ENCODE assay signal across 8 cellular contexts in the genomic region with DNA sequence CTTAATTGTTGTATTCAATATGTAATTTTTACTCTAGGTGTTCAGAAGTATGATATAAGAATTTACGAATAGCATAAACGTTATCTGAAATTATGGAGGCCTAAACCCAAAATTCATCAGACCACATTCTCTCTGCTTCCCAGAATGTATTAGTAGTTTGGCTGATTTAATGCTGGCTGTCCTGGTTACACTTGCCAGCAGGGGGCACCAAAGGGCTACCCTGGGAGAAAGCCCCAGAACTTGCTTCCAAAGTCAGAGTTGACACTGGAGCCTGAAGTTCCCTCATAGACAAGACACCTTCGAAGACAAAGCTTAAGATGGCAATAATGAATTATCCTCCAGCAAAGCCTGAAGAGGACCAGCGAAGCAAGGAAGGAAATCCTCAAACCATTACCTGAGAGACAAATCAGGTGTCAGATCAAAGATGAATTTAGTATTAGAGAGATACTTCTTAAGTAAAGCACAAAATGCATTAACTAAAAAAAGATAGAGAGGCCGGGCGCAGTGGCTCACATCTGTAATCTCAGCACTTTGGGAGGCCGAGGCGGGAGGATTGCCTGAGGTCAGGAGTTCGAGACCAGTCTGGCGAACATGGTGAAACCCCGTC. TPM values are rescaled to one million over a fixed set of nuclear protein-coding genes. Genes with fewer than 3 reads are reported as not detected.
A peak's percentile ranks its signal among the peaks of the same experiment; 100 is the strongest.
DNase-seq lines count a peak whose midpoint lies in the region; FAIRE-seq and TF ChIP-seq lines count a peak whose summit lies in the region.

No MANE protein-coding gene starts in this region.

- H2AK5ac ChIP-seq in neuronal stem cell (ENCODE audit: low read depth, low read length) = no peak overlapping the region

- H2AFZ ChIP-seq in smooth muscle cell (ENCODE audit: low read depth) (no peak overlapping the region), neuronal stem cell (ENCODE audit: low read length) (no peak overlapping the region)

- H3K4me2 ChIP-seq in smooth muscle cell = no peak overlapping the region
- no peak overlapping the region for H3K4me2 ChIP-seq in neuronal stem cell (ENCODE audit: insufficient read depth, low read length, poor library complexity, severe bottlenecking)

- H3K27me3 ChIP-seq in smooth muscle cell (ENCODE audit: low read depth) (no peaks in the 10 kb centered on the region), neuronal stem cell (ENCODE audit: control insufficient read depth in 3 of 3, insufficient read depth in 3 of 3, low read depth in 1 of 3, low read length in 3 of 3) (no peaks in the 10 kb centered on the region)

- no peak overlapping the region for H3K14ac ChIP-seq in neuronal stem cell (ENCODE audit: low read length)

- H3K79me1 ChIP-seq in neuronal stem cell (ENCODE audit: low read depth, low read length) = no peaks in the 10 kb centered on the region

- 73% methylated on average over 11 of the region's 11 CpGs for WGBS in smooth muscle cell (ENCODE audit: low lambda C conversion rate)
- WGBS in neuronal stem cell (ENCODE audit: extremely low coverage in 2 of 2, insufficient read length in 2 of 2, insufficient replicate concordance in 1 of 2), 2 donors = no CpG with 5 or more reads among the region's 11 CpGs

- H3K9me3 ChIP-seq in smooth muscle cell (replicated peaks; ENCODE audit: low read depth) (no peaks in the 10 kb centered on the region), neuronal stem cell (replicated peaks in 1 of 2; ENCODE audit: control insufficient read depth in 2 of 2, insufficient read depth in 1 of 2, low read depth in 1 of 2, low read length in 2 of 2) (no peaks in the 10 kb centered on the region)

- no peak overlapping the region for H4K8ac ChIP-seq in neuronal stem cell (ENCODE audit: low read depth, low read length)

- H3K18ac ChIP-seq in neuronal stem cell (ENCODE audit: low read length) = no peak overlapping the region

- no peaks in the 10 kb centered on the region for H3F3A ChIP-seq in smooth muscle cell (ENCODE audit: low read depth)

- TF ChIP-seq CTCF in AG10803 (conservative IDR thresholded peaks at IDR 0.05; ENCODE audit: low read length) (peak; percentile 73), foreskin fibroblast (IDR thresholded peaks at IDR 0.05; ENCODE audit: low read depth, low read length) (peak; percentile 69), smooth muscle cell (IDR thresholded peaks at IDR 0.05; ENCODE audit: borderline replicate concordance, insufficient read depth, poor library complexity, severe bottlenecking) (peak; percentile 56)

- H3K36me3 ChIP-seq in smooth muscle cell (ENCODE audit: low read depth) (no peaks in the 10 kb centered on the region), neuronal stem cell (replicated peaks in 1 of 2; ENCODE audit: control insufficient read depth in 2 of 2, insufficient read depth in 2 of 2, low read length in 2 of 2) (no peaks in the 10 kb centered on the region)

- peak; percentile 25 for DNase-seq in AG10803 (ENCODE audit: low read depth)
- no peak for DNase-seq in GM18507 (ENCODE audit: extremely low spot score, insufficient read length, low read depth)
- DNase-seq in NCI-H345 (lab: John Stamatoyannopoulos, UW) = peak; percentile 15
- peak; percentile 21 for DNase-seq in activated T-cell treated with anti-CD3 and anti-CD28 coated beads for 24 hours (ENCODE audit: low read depth)
- DNase-seq in foreskin fibroblast = peak in 1 of 2 donors; percentile 68
- DNase-seq in smooth muscle cell (lab: John Stamatoyannopoulos, UW; ENCODE audit: unreplicated experiment) = no peak
- no peak for DNase-seq in midbrain (lab: John Stamatoyannopoulos, UW)
- DNase-seq in neuronal stem cell (ENCODE audit: low spot score) = no peak

- no peaks in the 10 kb centered on the region for H3K79me2 ChIP-seq in smooth muscle cell (ENCODE audit: low read depth)

- H2BK120ac ChIP-seq in neuronal stem cell (ENCODE audit: low read depth, low read length) = no peak overlapping the region

- H3K9ac ChIP-seq in smooth muscle cell (ENCODE audit: low read depth) = no peak overlapping the region
- no peak overlapping the region for H3K9ac ChIP-seq in neuronal stem cell (ENCODE audit: low read depth, low read length, poor library complexity)

- H2BK12ac ChIP-seq in neuronal stem cell (ENCODE audit: low read length) = no peak overlapping the region

- no peaks in the 10 kb centered on the region for H4K20me1 ChIP-seq in smooth muscle cell (ENCODE audit: low read depth)

- peak; percentile 35 for FAIRE-seq in GM18507 (lab: Jason Lieb, UNC)

- H3K4me1 ChIP-seq in smooth muscle cell (ENCODE audit: low read depth) = no peaks in the 10 kb centered on the region
- no peaks in the 10 kb centered on the region for H3K4me1 ChIP-seq in neuronal stem cell (ENCODE audit: control insufficient read depth in 2 of 2, insufficient read depth in 1 of 2, low read depth in 1 of 2, low read length in 2 of 2)

- H2BK15ac ChIP-seq in neuronal stem cell (ENCODE audit: low read length) = no peak overlapping the region

- no peak overlapping the region for H3K4ac ChIP-seq in neuronal stem cell (ENCODE audit: low read length)

- H3K23ac ChIP-seq in neuronal stem cell (ENCODE audit: low read depth, low read length, poor library complexity) = no peak overlapping the region

- no peak overlapping the region for H4K91ac ChIP-seq in neuronal stem cell (ENCODE audit: low read depth, low read length, poor library complexity)

- H3K27ac ChIP-seq in smooth muscle cell (ENCODE audit: low read depth) (no peak overlapping the region), neuronal stem cell (replicated peaks; ENCODE audit: low read length) (no peak overlapping the region)

- H2BK5ac ChIP-seq in neuronal stem cell (ENCODE audit: low read length) = no peak overlapping the region

- H3K4me3 ChIP-seq in AG10803 (ENCODE audit: low read length) (no peak overlapping the region), foreskin fibroblast (ENCODE audit: low read depth in 1 of 2, low read length in 2 of 2) (no peak overlapping the region), smooth muscle cell (no peak overlapping the region), neuronal stem cell (ENCODE audit: low read length in 2 of 2) (no peak overlapping the region)

RNA-seq across cellular contexts. Expression of a gene that starts 11.3 kb away (rescaled TPM):
- total RNA-seq in smooth muscle cell = 73.9 and 76.3 TPM in 2 replicates
- 25.3 and 29.9 TPM in 2 replicates for polyA plus RNA-seq in smooth muscle cell
- polyA plus RNA-seq in neuronal stem cell (2013, experiment 1 of 2) = 15.9 TPM
- polyA plus RNA-seq in neuronal stem cell (2013, experiment 2 of 2) = 15.9 TPM

RNA-seq across cellular contexts. Expression of a gene that starts 58.0 kb away (rescaled TPM):
- not detected in 2 replicates for total RNA-seq in smooth muscle cell
- polyA plus RNA-seq in smooth muscle cell = not detected in 2 replicates
- polyA plus RNA-seq in neuronal stem cell (2013, experiment 1 of 2) = not detected
- not detected for polyA plus RNA-seq in neuronal stem cell (2013, experiment 2 of 2)

Comparison
In these comparisons a context has a peak if more than half of its experiments do, and no peak if none do; other contexts are left out.
1. DNase-seq: peak in AG10803 (single experiment), NCI-H345 (single experiment) and activated T-cell treated with anti-CD3 and anti-CD28 coated beads for 24 hours (single experiment); none in GM18507 (single experiment), smooth muscle cell (single experiment), midbrain (single experiment) and neuronal stem cell (single experiment).
2. Peak in every context shown above with its lines, with median percentiles within 50 percentile points of each other: CTCF ChIP-seq.